8 cellular contexts compared by ENCODE assay signal in the genomic region with DNA sequence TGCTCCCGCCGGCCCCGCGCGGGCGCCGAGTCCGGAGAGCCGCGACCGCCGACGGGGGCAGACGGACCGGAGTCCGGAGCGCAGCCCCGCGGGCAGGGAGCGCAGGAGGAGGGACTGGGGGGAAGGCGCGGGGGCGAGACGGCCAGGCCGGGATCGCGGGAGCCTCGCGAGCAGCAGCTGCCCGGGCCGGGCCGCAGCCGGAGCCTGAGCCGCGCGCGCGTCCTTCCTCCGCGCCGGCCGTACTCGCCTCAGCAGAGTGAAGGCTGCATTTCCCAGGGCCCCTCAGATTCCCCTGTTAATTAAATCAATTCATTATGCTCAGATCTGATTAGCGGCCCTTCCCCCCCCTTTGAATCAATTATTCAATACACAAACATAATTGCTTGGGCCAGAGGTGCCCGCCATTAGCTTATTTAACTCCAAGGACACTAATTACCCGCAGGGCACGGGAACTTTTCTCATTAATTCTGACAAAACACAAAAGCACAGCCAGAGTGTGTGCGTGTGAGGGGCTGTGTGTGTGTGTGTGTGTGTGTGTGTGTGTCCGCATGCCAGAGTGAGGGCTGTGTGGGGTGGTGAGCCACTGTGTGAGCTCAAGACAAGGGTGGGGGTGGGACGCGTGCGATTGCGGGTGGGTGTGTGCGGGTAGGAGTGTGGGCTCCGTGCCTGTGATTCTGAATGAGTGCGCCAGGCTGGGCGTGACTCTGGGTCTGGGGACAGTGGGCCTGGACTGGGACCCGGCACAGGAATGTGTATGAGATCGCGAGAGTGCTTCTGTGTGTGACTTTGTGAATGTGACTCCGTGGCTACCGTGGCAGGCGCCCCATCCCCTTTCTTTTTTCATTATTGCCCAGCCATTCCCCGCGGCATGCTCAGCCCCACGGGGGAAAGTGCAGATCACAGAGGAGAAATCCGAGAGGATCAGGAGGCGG. TPM values are rescaled to one million over a fixed set of nuclear protein-coding genes. Genes with fewer than 3 reads are reported as not detected.
DNase-seq lines count a peak whose midpoint lies in the region; ATAC-seq and TF ChIP-seq lines count a peak whose summit lies in the region.

No MANE protein-coding gene starts in this region.

- H2AK5ac ChIP-seq in neuronal stem cell (ENCODE audit: low read depth, low read length): peak overlapping the region; percentile 11

- peaks cover 88% of the 10 kb centered on the region for H3K27me3 ChIP-seq in foreskin keratinocyte
- peaks cover 0 to 88% (median 23%) of the 10 kb centered on the region in 3 experiments for H3K27me3 ChIP-seq in neuronal stem cell (ENCODE audit: control insufficient read depth in 3 of 3, insufficient read depth in 3 of 3, low read depth in 1 of 3, low read length in 3 of 3)

- H3K9ac ChIP-seq in neuronal stem cell (ENCODE audit: low read depth, low read length, poor library complexity): peak overlapping the region; percentile 90

- H4K8ac ChIP-seq in neuronal stem cell (ENCODE audit: low read depth, low read length): no peak overlapping the region

- H3K27me3 Mint-ChIP-seq in CD14-positive monocyte (ENCODE audit: low read depth in 3 of 3): peaks cover 75 to 88% (median 78%) of the 10 kb centered on the region in 3 donors
- H3K27me3 Mint-ChIP-seq in IgD-negative memory B cell: peaks cover 52% of the 10 kb centered on the region

- DNase-seq in CD14-positive monocyte (ENCODE audit: low spot score): peak; percentile 29
- DNase-seq in foreskin keratinocyte: no peak
- DNase-seq in neuronal stem cell (ENCODE audit: low spot score): peak; percentile 72
- no peak for DNase-seq in hepatic stellate cell (ENCODE audit: low spot score)
- no peak for DNase-seq in GM13976 (ENCODE audit: low spot score)

- H4K91ac ChIP-seq in neuronal stem cell (ENCODE audit: low read depth, low read length, poor library complexity): peak overlapping the region; percentile 15

- ATAC-seq in foreskin keratinocyte (peak; percentile 46), HG02870 (IDR thresholded peaks at IDR 0.05; ENCODE audit: unreplicated experiment) (no peak), HG03280 (IDR thresholded peaks at IDR 0.05; ENCODE audit: unreplicated experiment) (no peak)

- H2BK120ac ChIP-seq in neuronal stem cell (ENCODE audit: low read depth, low read length): peak overlapping the region; percentile 88

- in situ Hi-C loops in GM13976 (cut with MboI; ENCODE audit: low sequenced_read_pairs, unreplicated experiment): no loop called here

- peak overlapping the region; percentile 39 to 84 for H3K4me3 ChIP-seq in neuronal stem cell (ENCODE audit: low read length in 2 of 2)

- H3K36me3 Mint-ChIP-seq in CD14-positive monocyte (peaks cover 0 to 2% of the 10 kb centered on the region in 2 donors), IgD-negative memory B cell (no peaks in the 10 kb centered on the region)

- TF ChIP-seq CTCF in CD14-positive monocyte (IDR thresholded peaks at IDR 0.05) (no peak), foreskin keratinocyte (conservative IDR thresholded peaks at IDR 0.05) (no peak), GM13976 (IDR thresholded peaks at IDR 0.05; ENCODE audit: borderline replicate concordance, control extremely low read depth, extremely low read depth, insufficient read depth, missing control alignments) (no peak)

- H3K4me1 Mint-ChIP-seq in CD14-positive monocyte (peaks cover 9% of the 10 kb centered on the region), IgD-negative memory B cell (peaks cover 4 to 6% (median 4%) of the 10 kb centered on the region in 3 donors)

- peak overlapping the region; percentile 91 for H2BK5ac ChIP-seq in neuronal stem cell (ENCODE audit: low read length)

- peak overlapping the region; percentile 94 for H3K18ac ChIP-seq in neuronal stem cell (ENCODE audit: low read length)

- H3K27ac Mint-ChIP-seq in CD14-positive monocyte (no peak overlapping the region), IgD-negative memory B cell (peak overlapping the region in 1 of 3 donors; percentile 13)

- no peak overlapping the region for H3K4ac ChIP-seq in neuronal stem cell (ENCODE audit: low read length)

- H3K4me2 ChIP-seq in neuronal stem cell (ENCODE audit: insufficient read depth, low read length, poor library complexity, severe bottlenecking): peak overlapping the region; percentile 92

- H3K9me3 ChIP-seq in neuronal stem cell (replicated peaks in 1 of 2; ENCODE audit: control insufficient read depth in 2 of 2, insufficient read depth in 1 of 2, low read depth in 1 of 2, low read length in 2 of 2): no peaks in the 10 kb centered on the region

- H3K27ac ChIP-seq in foreskin keratinocyte (no peak overlapping the region), neuronal stem cell (replicated peaks; ENCODE audit: low read length) (peak overlapping the region; percentile 47)

- H3K4me1 ChIP-seq in foreskin keratinocyte: no peaks in the 10 kb centered on the region
- H3K4me1 ChIP-seq in neuronal stem cell (ENCODE audit: control insufficient read depth in 2 of 2, insufficient read depth in 1 of 2, low read depth in 1 of 2, low read length in 2 of 2): peaks cover 3 to 42% of the 10 kb centered on the region in 2 donors

- H3K4me3 Mint-ChIP-seq in CD14-positive monocyte (peak overlapping the region in 1 of 2 donors; percentile 74), IgD-negative memory B cell (peak overlapping the region; percentile 12 to 91 (median 76))

- H3K14ac ChIP-seq in neuronal stem cell (ENCODE audit: low read length): peak overlapping the region; percentile 91

- no CpG with 5 or more reads among the region's 68 CpGs for WGBS in neuronal stem cell (ENCODE audit: extremely low coverage in 2 of 2, insufficient read length in 2 of 2, insufficient replicate concordance in 1 of 2), 2 donors

- peak overlapping the region; percentile 47 for H2BK12ac ChIP-seq in neuronal stem cell (ENCODE audit: low read length)

- peak overlapping the region; percentile 16 for H3K23ac ChIP-seq in neuronal stem cell (ENCODE audit: low read depth, low read length, poor library complexity)

- H3K9me3 Mint-ChIP-seq in CD14-positive monocyte: peaks cover 0 to 14% (median 0%) of the 10 kb centered on the region in 7 donors
- H3K9me3 Mint-ChIP-seq in IgD-negative memory B cell: no peaks in the 10 kb centered on the region

- H2AFZ ChIP-seq in neuronal stem cell (ENCODE audit: low read length): peak overlapping the region; percentile 92

- H3K79me1 ChIP-seq in neuronal stem cell (ENCODE audit: low read depth, low read length): peaks cover 3% of the 10 kb centered on the region

- intact Hi-C loops in CD14-positive monocyte (cut with micrococcal nuclease): loop anchor here in 1 of 2 donors (10.0 kb wide), 1 partner anchor 74 kb away; no protein-coding TSS in a partner anchor

- no peaks in the 10 kb centered on the region for H3K36me3 ChIP-seq in neuronal stem cell (replicated peaks in 1 of 2; ENCODE audit: control insufficient read depth in 2 of 2, insufficient read depth in 2 of 2, low read length in 2 of 2)

- H2BK15ac ChIP-seq in neuronal stem cell (ENCODE audit: low read length): peak overlapping the region; percentile 74

RNA-seq across cellular contexts. Expression of gene LMO1, which starts 5.1 kb away (rescaled TPM):
- polyA plus RNA-seq in CD14-positive monocyte: not detected
- not detected for polyA plus RNA-seq in IgD-negative memory B cell
- total RNA-seq in foreskin keratinocyte: not detected in 2 replicates
- not detected in 2 replicates for polyA plus RNA-seq in foreskin keratinocyte
- 9.9 TPM for polyA plus RNA-seq in neuronal stem cell (2013, experiment 1 of 2)
- 9.4 TPM for polyA plus RNA-seq in neuronal stem cell (2013, experiment 2 of 2)

Comparison
In these comparisons a context has a peak if more than half of its experiments do, and no peak if none do; other contexts are left out.
1. DNase-seq: peak in CD14-positive monocyte (single experiment) and neuronal stem cell (single experiment); none in foreskin keratinocyte (0 of 2), hepatic stellate cell (single experiment) and GM13976 (single experiment).